ENCODE assay signal across 1 cellular context in the genomic region with DNA sequence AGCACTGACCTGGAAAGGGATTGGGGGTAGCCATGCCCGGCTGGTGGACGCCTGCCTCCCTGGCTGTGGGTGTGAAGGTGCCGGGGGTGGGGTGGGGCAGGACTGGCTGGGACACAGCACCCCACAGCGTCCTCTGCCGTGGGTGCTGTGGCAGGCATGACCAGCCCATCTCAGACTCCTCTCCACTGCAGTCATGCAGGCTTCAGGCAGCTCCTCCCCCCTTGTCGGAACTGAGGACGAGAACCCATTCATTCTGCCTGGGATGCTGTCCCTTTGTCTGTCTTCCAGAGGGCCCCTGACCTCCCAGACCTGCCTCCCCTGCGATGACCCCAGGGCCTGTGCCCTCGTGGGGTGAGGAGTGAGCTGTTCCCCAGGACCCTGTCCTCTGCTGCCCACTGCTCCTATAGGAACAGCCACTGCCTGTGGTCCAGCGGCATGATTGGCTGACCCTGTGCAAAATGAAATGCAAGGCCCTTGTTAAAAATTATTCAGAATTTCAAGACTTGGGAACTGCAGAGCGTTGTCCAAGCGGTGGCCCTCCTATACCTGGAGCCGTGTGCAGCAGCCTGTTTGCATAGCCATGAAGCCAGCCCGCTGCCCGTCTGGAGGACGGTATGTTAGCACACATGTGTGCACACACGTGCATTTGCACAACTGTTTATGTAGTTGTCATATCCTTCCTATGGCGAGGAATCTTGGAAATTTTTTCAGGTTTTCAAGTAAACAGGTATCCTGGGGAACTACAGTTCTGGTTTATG.
TF ChIP-seq lines count a peak whose summit lies in the region.

No MANE protein-coding gene starts in this region.

TF ChIP-seq in H1, 55 proteins besides CTCF, POLR2A, EP300 and RAD21:
- TF ChIP-seq JUND (IDR thresholded peaks at IDR 0.05; ENCODE audit: low read length): no peak
- TF ChIP-seq, protein P1, sequence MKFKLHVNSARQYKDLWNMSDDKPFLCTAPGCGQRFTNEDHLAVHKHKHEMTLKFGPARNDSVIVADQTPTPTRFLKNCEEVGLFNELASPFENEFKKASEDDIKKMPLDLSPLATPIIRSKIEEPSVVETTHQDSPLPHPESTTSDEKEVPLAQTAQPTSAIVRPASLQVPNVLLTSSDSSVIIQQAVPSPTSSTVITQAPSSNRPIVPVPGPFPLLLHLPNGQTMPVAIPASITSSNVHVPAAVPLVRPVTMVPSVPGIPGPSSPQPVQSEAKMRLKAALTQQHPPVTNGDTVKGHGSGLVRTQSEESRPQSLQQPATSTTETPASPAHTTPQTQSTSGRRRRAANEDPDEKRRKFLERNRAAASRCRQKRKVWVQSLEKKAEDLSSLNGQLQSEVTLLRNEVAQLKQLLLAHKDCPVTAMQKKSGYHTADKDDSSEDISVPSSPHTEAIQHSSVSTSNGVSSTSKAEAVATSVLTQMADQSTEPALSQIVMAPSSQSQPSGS (IDR thresholded peaks at IDR 0.05; ENCODE audit: low read length): no peak
TF ChIP-seq in H1: peak in this region for 0.
